17 cellular contexts compared by ENCODE assay signal in the genomic region with DNA sequence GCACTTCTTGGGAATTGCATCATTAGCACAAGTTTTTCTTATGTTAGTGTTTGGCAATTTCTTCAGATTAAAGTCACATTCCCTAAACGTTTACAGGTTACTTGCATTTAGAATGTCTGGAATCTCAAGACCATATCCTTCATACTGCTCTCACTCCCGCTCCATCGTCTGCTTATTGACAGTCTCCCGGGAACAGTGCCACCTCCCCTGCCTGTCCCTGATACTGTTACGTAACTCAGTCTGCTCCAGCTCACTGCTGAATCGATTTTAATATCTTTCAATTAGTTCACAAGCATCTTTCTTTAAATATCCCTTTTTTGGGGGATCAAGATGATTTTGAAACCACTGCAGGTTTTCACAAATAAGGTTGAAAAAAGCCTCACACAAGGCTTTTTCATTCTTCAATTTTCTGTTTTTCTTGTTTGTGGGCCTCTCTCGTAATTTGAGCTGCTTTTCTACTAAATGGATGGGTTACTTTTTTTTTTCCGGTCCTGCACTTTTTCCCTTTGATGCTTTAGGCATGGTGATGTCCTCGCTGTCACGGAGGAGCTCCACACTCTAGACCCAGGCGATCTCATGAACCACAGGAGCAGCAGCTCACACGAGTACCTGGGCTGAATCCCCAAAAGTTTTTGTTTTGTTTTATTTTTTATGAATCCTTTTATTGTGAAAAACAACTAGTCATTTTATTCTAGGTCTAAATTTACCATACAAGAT. TPM values are rescaled to one million over a fixed set of nuclear protein-coding genes. Genes with fewer than 3 reads are reported as not detected.
DNase-seq lines count a peak whose midpoint lies in the region; ATAC-seq and TF ChIP-seq lines count a peak whose summit lies in the region.
"Had no signal": no experiment of that assay in that cellular context is flagged by ENCODE, and none has a peak within 500 bp of the region (broad histone marks: within the 10 kb centered on the region; RNA-seq: fewer than 3 reads in every experiment).

No MANE protein-coding gene starts in this region.

- H3K4me1 ChIP-seq in GM23338 (ENCODE audit: insufficient read depth): peaks cover 16% of the 10 kb centered on the region
- no peaks in the 10 kb centered on the region for H3K4me1 ChIP-seq in mesendoderm (ENCODE audit: control insufficient read depth, low read depth, low read length)
- H3K4me1 ChIP-seq: ascending aorta had no signal

- no peak overlapping the region for H3K23ac ChIP-seq in mesendoderm (ENCODE audit: low read length)

- H4K5ac ChIP-seq in mesendoderm (ENCODE audit: low read length): no peak overlapping the region

- no peak overlapping the region for H2BK120ac ChIP-seq in mesendoderm (ENCODE audit: low read depth, low read length)

- H2AK5ac ChIP-seq in mesendoderm (ENCODE audit: low read length): no peak overlapping the region

- H3K4me3 ChIP-seq in GM23338 (peak overlapping the region; percentile 29), mesendoderm (ENCODE audit: low read length) (no peak overlapping the region)
- H3K4me3 ChIP-seq: ascending aorta, lung had no signal

- H2AFZ ChIP-seq in GM23338: no peak overlapping the region

- CTCF ChIA-PET in WTC11 (lab: Charles Lee): interaction anchor here (0.9 to 2.4 kb wide), 4 partner anchors 8 to 262 kb away, joined by 3 to 8 read pairs (median 5); no protein-coding TSS in a partner anchor

- 0 out of 2 replicates have a peak, but pooled peaks cover 2% of the 10 kb centered on the region for H3K9me2 ChIP-seq in GM23338 (ENCODE audit: insufficient read depth)

- H3K56ac ChIP-seq in mesendoderm (ENCODE audit: low read length): no peak overlapping the region

- H3K4me3 Mint-ChIP-seq in GM23338: peak overlapping the region; percentile 60; the same call in 2 of the 3 replicates
- peak overlapping the region; percentile 51 for H3K4me3 Mint-ChIP-seq in WTC11
- H3K4me3 Mint-ChIP-seq: nephron had no signal

- H3K79me1 ChIP-seq in mesendoderm (ENCODE audit: low read length): no peaks in the 10 kb centered on the region

- no peak overlapping the region for H3K9ac ChIP-seq in mesendoderm (ENCODE audit: low read length)

- H2BK15ac ChIP-seq in mesendoderm (replicated peaks; ENCODE audit: low read depth): no peak overlapping the region

- peaks cover 16% of the 10 kb centered on the region for H3K4me1 Mint-ChIP-seq in GM23338
- peaks cover 26% of the 10 kb centered on the region for H3K4me1 Mint-ChIP-seq in WTC11

- POLR2A ChIA-PET in WTC11 (lab: Charles Lee): no interaction called here

- DNase-seq in Ammon's horn (ENCODE audit: low spot score) (peak; percentile 74), GM23338 (ENCODE audit: low spot score) (peak; percentile 57), WTC11 (ENCODE audit: low spot score) (peak; percentile 14), mesendoderm (peak; percentile 25), NCI-H1436 treated with DMSO at 0.1 percent for 48 hours (lab: John Stamatoyannopoulos, UW) (no peak), NCI-H2227 (lab: John Stamatoyannopoulos, UW; ENCODE audit: unreplicated experiment) (no peak), NOMO-1 treated with DMSO at 0.1 percent for 48 hours (lab: John Stamatoyannopoulos, UW; ENCODE audit: unreplicated experiment) (no peak)
- DNase-seq: NCI-H2081 treated with DMSO at 0.1 percent for 48 hours, retina had no signal

- H3K4ac ChIP-seq in mesendoderm (ENCODE audit: low read depth, low read length): no peak overlapping the region

- no peaks in the 10 kb centered on the region for H4K20me1 ChIP-seq in GM23338 (replicated peaks; ENCODE audit: insufficient read depth)

- H3K4me2 ChIP-seq in GM23338: peak overlapping the region; percentile 54
- H3K4me2 ChIP-seq in mesendoderm (ENCODE audit: low read length): no peak overlapping the region

- no peak overlapping the region for H4K8ac ChIP-seq in mesendoderm (ENCODE audit: low read depth, low read length)

- H3K18ac ChIP-seq in mesendoderm (ENCODE audit: low read length): no peak overlapping the region

- no peaks in the 10 kb centered on the region for H3F3A ChIP-seq in GM23338 (replicated peaks; ENCODE audit: low read depth)

- ATAC-seq in GM23338: peak; percentile 83
- peak; percentile 81 for ATAC-seq in WTC11
- ATAC-seq in HG03571 (IDR thresholded peaks at IDR 0.05; ENCODE audit: unreplicated experiment): no peak
- ATAC-seq: activated CD4-positive, CD25-positive, alpha-beta regulatory T cell treated with anti-CD3 and anti-CD28 coated beads, Interleukin-2, amount 50 U/mL, for 24 hours; HCT116 had no signal

- H3K27me3 Mint-ChIP-seq in GM23338 (ENCODE audit: insufficient read depth, low read depth, poor library complexity): no peaks in the 10 kb centered on the region
- no peaks in the 10 kb centered on the region for H3K27me3 Mint-ChIP-seq in WTC11 (ENCODE audit: low read depth)

- no CpG with 5 or more reads among the region's 12 CpGs for WGBS in mesendoderm (ENCODE audit: extremely low coverage, insufficient coverage, low lambda C conversion rate)

- H3K27me3 ChIP-seq in GM23338 (ENCODE audit: insufficient read depth): no peaks in the 10 kb centered on the region
- no peaks in the 10 kb centered on the region for H3K27me3 ChIP-seq in mesendoderm (ENCODE audit: insufficient read depth, low read length, poor library complexity)
- H3K27me3 ChIP-seq: ascending aorta had no signal

- H2BK5ac ChIP-seq in mesendoderm (ENCODE audit: low read length): no peak overlapping the region

- H3K36me3 ChIP-seq in GM23338 (ENCODE audit: insufficient read depth) (peaks cover 5% of the 10 kb centered on the region; the same call in 1 of the 2 replicates), mesendoderm (ENCODE audit: control insufficient read depth, insufficient read depth, low read length) (no peaks in the 10 kb centered on the region)
- H3K36me3 ChIP-seq: ascending aorta had no signal

- H3K27ac ChIP-seq in GM23338 (ENCODE audit: low read depth): no peak overlapping the region
- H3K27ac ChIP-seq in mesendoderm (ENCODE audit: low read depth, low read length): no peak overlapping the region
- H3K27ac ChIP-seq: ascending aorta had no signal

- H3K27ac Mint-ChIP-seq in GM23338 (peak overlapping the region; percentile 92), WTC11 (peak overlapping the region; percentile 74)
- H3K27ac Mint-ChIP-seq: nephron had no signal

- TF ChIP-seq CTCF in GM23338 (conservative IDR thresholded peaks at IDR 0.05; ENCODE audit: low read depth in 2 of 2) (no peak), WTC11 (IDR thresholded peaks at IDR 0.05) (no peak)

- H3K9me3 Mint-ChIP-seq in GM23338: peaks cover 49% of the 10 kb centered on the region
- peaks cover 46% of the 10 kb centered on the region for H3K9me3 Mint-ChIP-seq in WTC11

- no peaks in the 10 kb centered on the region; the same call in 1 of the 3 replicates for H3K36me3 Mint-ChIP-seq in GM23338 (ENCODE audit: low read depth)
- H3K36me3 Mint-ChIP-seq in WTC11: peaks cover 31% of the 10 kb centered on the region

- H3K79me2 ChIP-seq in GM23338 (replicated peaks; ENCODE audit: insufficient read depth) (no peaks in the 10 kb centered on the region), mesendoderm (ENCODE audit: control insufficient read depth, insufficient read depth, low read length) (no peaks in the 10 kb centered on the region)

TF ChIP-seq in WTC11, 78 proteins besides CTCF, POLR2A, EP300 and RAD21 (continues in another document):
- TF ChIP-seq, protein P1, sequence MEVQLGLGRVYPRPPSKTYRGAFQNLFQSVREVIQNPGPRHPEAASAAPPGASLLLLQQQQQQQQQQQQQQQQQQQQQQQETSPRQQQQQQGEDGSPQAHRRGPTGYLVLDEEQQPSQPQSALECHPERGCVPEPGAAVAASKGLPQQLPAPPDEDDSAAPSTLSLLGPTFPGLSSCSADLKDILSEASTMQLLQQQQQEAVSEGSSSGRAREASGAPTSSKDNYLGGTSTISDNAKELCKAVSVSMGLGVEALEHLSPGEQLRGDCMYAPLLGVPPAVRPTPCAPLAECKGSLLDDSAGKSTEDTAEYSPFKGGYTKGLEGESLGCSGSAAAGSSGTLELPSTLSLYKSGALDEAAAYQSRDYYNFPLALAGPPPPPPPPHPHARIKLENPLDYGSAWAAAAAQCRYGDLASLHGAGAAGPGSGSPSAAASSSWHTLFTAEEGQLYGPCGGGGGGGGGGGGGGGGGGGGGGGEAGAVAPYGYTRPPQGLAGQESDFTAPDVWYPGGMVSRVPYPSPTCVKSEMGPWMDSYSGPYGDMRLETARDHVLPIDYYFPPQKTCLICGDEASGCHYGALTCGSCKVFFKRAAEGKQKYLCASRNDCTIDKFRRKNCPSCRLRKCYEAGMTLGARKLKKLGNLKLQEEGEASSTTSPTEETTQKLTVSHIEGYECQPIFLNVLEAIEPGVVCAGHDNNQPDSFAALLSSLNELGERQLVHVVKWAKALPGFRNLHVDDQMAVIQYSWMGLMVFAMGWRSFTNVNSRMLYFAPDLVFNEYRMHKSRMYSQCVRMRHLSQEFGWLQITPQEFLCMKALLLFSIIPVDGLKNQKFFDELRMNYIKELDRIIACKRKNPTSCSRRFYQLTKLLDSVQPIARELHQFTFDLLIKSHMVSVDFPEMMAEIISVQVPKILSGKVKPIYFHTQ (CRISPR knock-in tag; IDR thresholded peaks at IDR 0.05): no peak
- TF ChIP-seq TEAD4 (CRISPR knock-in tag; IDR thresholded peaks at IDR 0.05) (no peak), ZNF219 (CRISPR knock-in tag; IDR thresholded peaks at IDR 0.05; ENCODE audit: borderline replicate concordance) (no peak), ZBTB21 (CRISPR knock-in tag; IDR thresholded peaks at IDR 0.05; ENCODE audit: borderline replicate concordance) (no peak), SMAD3 (CRISPR knock-in tag; IDR thresholded peaks at IDR 0.05; ENCODE audit: borderline replicate concordance) (no peak), TEAD1 (CRISPR knock-in tag; IDR thresholded peaks at IDR 0.05) (no peak)
- TF ChIP-seq, protein P2, sequence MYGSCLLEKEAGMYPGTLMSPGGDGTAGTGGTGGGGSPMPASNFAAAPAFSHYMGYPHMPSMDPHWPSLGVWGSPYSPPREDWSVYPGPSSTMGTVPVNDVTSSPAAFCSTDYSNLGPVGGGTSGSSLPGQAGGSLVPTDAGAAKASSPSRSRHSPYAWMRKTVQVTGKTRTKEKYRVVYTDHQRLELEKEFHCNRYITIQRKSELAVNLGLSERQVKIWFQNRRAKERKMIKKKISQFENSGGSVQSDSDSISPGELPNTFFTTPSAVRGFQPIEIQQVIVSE (CRISPR knock-in tag; IDR thresholded peaks at IDR 0.05; ENCODE audit: borderline replicate concordance): no peak

RNA-seq across cellular contexts. Expression of a gene that starts 48.0 kb away (rescaled TPM):
- 0.63 and 1.0 TPM in 2 replicates for total RNA-seq in GM23338 (2014; rRNA removed; shearing (Covaris generic))
- polyA plus RNA-seq in GM23338 (2016; fragmentation: Nextera tagmentation; extraction: Ambion mirVana): 0.57 and 0.76 TPM in 2 replicates
- 0.14 to 0.37 TPM (median 0.20 TPM) in 3 replicates for total RNA-seq in WTC11 (2021)
- 0.14 TPM for polyA plus RNA-seq in mesendoderm (2013, experiment 1 of 2)
- 0.10 TPM for polyA plus RNA-seq in mesendoderm (2013, experiment 2 of 2)
- total RNA-seq: ascending aorta; subcutaneous adipose tissue; T-helper 1 cell treated with Interleukin-12 subunit alpha and Interleukin-12 subunit beta and Interleukin-4 antibody, amounts not matched to agents 30 ng/mL and 1 ng/mL, for 36 hours had no signal

Comparison
In these comparisons a context has a peak if more than half of its experiments do, and no peak if none do; other contexts are left out.
1. DNase-seq: peak in Ammon's horn (single experiment), GM23338 (single experiment), WTC11 (single experiment) and mesendoderm (single experiment); none in NCI-H1436 treated with DMSO at 0.1 percent for 48 hours (single experiment), NCI-H2227 (single experiment) and NOMO-1 treated with DMSO at 0.1 percent for 48 hours (single experiment).